In genomic region chr6:136148523-136148922, GRCh38 we compare ENCODE assay signal across 15 cellular contexts.
DNase-seq lines count a peak whose midpoint lies in the region; ATAC-seq and TF ChIP-seq lines count a peak whose summit lies in the region.
"Had no signal": no experiment of that assay in that cellular context is flagged by ENCODE, and none has a peak within 500 bp of the region (broad histone marks: within the 10 kb centered on the region; RNA-seq: fewer than 3 reads in every experiment).

No MANE protein-coding gene starts in this region.

- no peaks in the 10 kb centered on the region for H3K36me3 ChIP-seq in GM23338 (ENCODE audit: insufficient read depth)
- H3K36me3 ChIP-seq in prostate gland, result no peaks in the 10 kb centered on the region

- H3K9me3 Mint-ChIP-seq in GM23338, result no peaks in the 10 kb centered on the region
- H3K9me3 Mint-ChIP-seq: CD14-positive monocyte; CD8-positive, alpha-beta T cell; H9 had no signal

- H2AFZ ChIP-seq in GM23338, result no peak overlapping the region

- H3K4me3 Mint-ChIP-seq in GM23338, result no peak overlapping the region
- H3K4me3 Mint-ChIP-seq: CD14-positive monocyte; CD8-positive, alpha-beta T cell; H9 had no signal

- no peaks in the 10 kb centered on the region for H3K79me2 ChIP-seq in GM23338 (replicated peaks; ENCODE audit: insufficient read depth)

- no peak overlapping the region for H3K4me2 ChIP-seq in GM23338
- H3K4me2 ChIP-seq: A549 had no signal

- no peaks in the 10 kb centered on the region for H3K27me3 ChIP-seq in GM23338 (ENCODE audit: insufficient read depth)
- H3K27me3 ChIP-seq in prostate gland (replicated peaks; ENCODE audit: insufficient read depth), result no peaks in the 10 kb centered on the region

- H3K4me3 ChIP-seq in GM23338 (no peak overlapping the region), prostate gland (no peak overlapping the region)
- H3K4me3 ChIP-seq: A549 had no signal

- DNase-seq in GM23338 (ENCODE audit: low spot score) (no peak), SK-MEL-5 (ENCODE audit: low read depth, low spot score) (peak; percentile 51), left ventricle myocardium superior (no peak), sciatic nerve (ENCODE audit: low spot score) (no peak), prostate gland (ENCODE audit: low spot score) (no peak), NCI-H1930 (lab: John Stamatoyannopoulos, UW) (no peak)
- DNase-seq: CD8-positive, alpha-beta T cell; COR-L47; DMS153; DMS79 treated with DMSO at 0.1 percent for 48 hours; H9 had no signal

- no peaks in the 10 kb centered on the region for H3K9me2 ChIP-seq in GM23338 (ENCODE audit: insufficient read depth)

- no peaks in the 10 kb centered on the region for H3K4me1 Mint-ChIP-seq in GM23338
- H3K4me1 Mint-ChIP-seq: CD14-positive monocyte, H9 had no signal

- H3K9me3 ChIP-seq in prostate gland, result no peaks in the 10 kb centered on the region
- H3K9me3 ChIP-seq: A549 had no signal

- H3K27ac ChIP-seq in GM23338 (ENCODE audit: low read depth), result no peak overlapping the region
- no peak overlapping the region for H3K27ac ChIP-seq in prostate gland

- no peaks in the 10 kb centered on the region for H3K27me3 Mint-ChIP-seq in GM23338 (ENCODE audit: insufficient read depth, low read depth, poor library complexity)

- no peaks in the 10 kb centered on the region for H3K36me3 Mint-ChIP-seq in GM23338 (ENCODE audit: low read depth)
- H3K36me3 Mint-ChIP-seq: CD14-positive monocyte; CD8-positive, alpha-beta T cell had no signal

- H3K27ac Mint-ChIP-seq in GM23338, result no peak overlapping the region
- H3K27ac Mint-ChIP-seq: CD8-positive, alpha-beta T cell; H9 had no signal

- in situ Hi-C loops in SK-MEL-5 (cut with HindIII; ENCODE audit: low pct_unique_long_range_greater_than_20kb, low sequenced_read_pairs), result no loop called here

- intact Hi-C loops in left ventricle myocardium superior (cut with micrococcal nuclease), result no loop called here
- intact Hi-C loops in sciatic nerve (cut with DNase I), result no loop called here
- intact Hi-C loops in prostate gland (cut with DNase I), result no loop called here

- H3K4me1 ChIP-seq in GM23338 (ENCODE audit: insufficient read depth) (no peaks in the 10 kb centered on the region), prostate gland (replicated peaks) (no peaks in the 10 kb centered on the region)

- 91% methylated on average over 5 of the region's 5 CpGs for WGBS in prostate gland

- H4K20me1 ChIP-seq in GM23338 (replicated peaks; ENCODE audit: insufficient read depth), result no peaks in the 10 kb centered on the region

- TF ChIP-seq CTCF in GM23338 (conservative IDR thresholded peaks at IDR 0.05; ENCODE audit: low read depth in 2 of 2) (no peak), prostate gland (IDR thresholded peaks at IDR 0.05) (no peak)

- ATAC-seq in GM23338 (peak; percentile 40; the same call in 2 of the 3 replicates), left ventricle myocardium superior (peak; percentile 43), sciatic nerve (peak; percentile 58), HG02981 (IDR thresholded peaks at IDR 0.05; ENCODE audit: unreplicated experiment) (no peak), GM21381 (IDR thresholded peaks at IDR 0.05; ENCODE audit: unreplicated experiment) (no peak)
- ATAC-seq: A549; CD8-positive, alpha-beta T cell had no signal

- TF ChIP-seq POLR2A in prostate gland (IDR thresholded peaks at IDR 0.05), result no peak

- H3F3A ChIP-seq in GM23338 (replicated peaks; ENCODE audit: low read depth), result no peaks in the 10 kb centered on the region

TF ChIP-seq in GM23338, 12 proteins besides CTCF, POLR2A, EP300 and RAD21:
- no peak for TF ChIP-seq POLR2AphosphoS5 (IDR thresholded peaks at IDR 0.05; ENCODE audit: low read depth)

Comparison
In these comparisons a context has a peak if more than half of its experiments do, and no peak if none do; other contexts are left out.
1. ATAC-seq: peak in GM23338 (single experiment), left ventricle myocardium superior (single experiment) and sciatic nerve (single experiment); none in HG02981 (single experiment) and GM21381 (single experiment).